In the genomic region with DNA sequence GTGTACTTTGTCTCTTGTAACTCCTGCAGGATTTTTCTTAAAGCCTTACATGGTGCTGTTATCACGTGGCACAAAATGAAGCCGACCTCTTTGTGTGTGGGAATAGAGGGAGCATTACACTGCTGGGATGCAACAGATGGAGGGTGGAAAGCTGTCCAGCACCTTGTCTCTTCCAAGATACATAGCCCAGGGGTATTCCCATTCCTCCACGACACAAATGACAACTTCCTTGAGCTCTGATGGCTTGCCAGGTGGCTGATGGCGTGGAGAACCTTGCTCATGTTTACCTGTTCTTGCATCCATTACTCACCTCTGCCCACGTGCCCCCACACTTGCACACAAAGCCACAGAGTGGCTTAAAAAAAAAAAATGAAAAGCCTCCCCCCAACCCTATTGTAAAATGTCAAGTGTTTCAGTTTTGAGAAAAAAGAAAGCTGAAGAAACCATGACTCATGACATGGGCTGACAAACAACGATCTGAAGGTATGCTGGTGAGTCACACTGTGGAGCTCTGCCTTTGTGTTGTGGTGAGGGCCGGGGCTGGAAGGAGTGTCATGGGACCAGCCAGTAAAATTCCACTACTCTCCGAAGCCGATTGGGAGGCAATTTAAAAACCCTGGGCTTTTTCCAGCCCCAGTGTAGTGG, we compare ENCODE assay signal across 1 cellular context.
TF ChIP-seq lines count a peak whose summit lies in the region.

No MANE protein-coding gene starts in this region.

TF ChIP-seq in IMR-90, 13 proteins besides CTCF, POLR2A, EP300 and RAD21 (continued from another document):
- TF ChIP-seq FOS (IDR thresholded peaks at IDR 0.05; ENCODE audit: low read depth, low read length) (peak; percentile 99), BHLHE40 (IDR thresholded peaks at IDR 0.05; ENCODE audit: low read depth, low read length) (peak; percentile 65), MAFK (IDR thresholded peaks at IDR 0.05; ENCODE audit: low read depth, low read length) (peak; percentile 9; the same call in 1 of the 2 replicates), MAZ (IDR thresholded peaks at IDR 0.05; ENCODE audit: borderline replicate concordance, low read depth, low read length) (peak; percentile 14; the same call in 1 of the 2 replicates), SMC3 (IDR thresholded peaks at IDR 0.05; ENCODE audit: low read depth, low read length) (no peak), NFE2L2 (IDR thresholded peaks at IDR 0.05; ENCODE audit: low read depth, low read length) (peak; percentile 51; the same call in 1 of the 2 replicates), RCOR1 (IDR thresholded peaks at IDR 0.05; ENCODE audit: insufficient replicate concordance, low read length) (no peak)
- TF ChIP-seq, protein P1, sequence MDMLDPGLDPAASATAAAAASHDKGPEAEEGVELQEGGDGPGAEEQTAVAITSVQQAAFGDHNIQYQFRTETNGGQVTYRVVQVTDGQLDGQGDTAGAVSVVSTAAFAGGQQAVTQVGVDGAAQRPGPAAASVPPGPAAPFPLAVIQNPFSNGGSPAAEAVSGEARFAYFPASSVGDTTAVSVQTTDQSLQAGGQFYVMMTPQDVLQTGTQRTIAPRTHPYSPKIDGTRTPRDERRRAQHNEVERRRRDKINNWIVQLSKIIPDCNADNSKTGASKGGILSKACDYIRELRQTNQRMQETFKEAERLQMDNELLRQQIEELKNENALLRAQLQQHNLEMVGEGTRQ (IDR thresholded peaks at IDR 0.05; ENCODE audit: low read depth, low read length): peak; percentile 34
TF ChIP-seq in IMR-90: peak in this region for 7.
